ENCODE assay signal across 1 cellular context in genomic region chr6:119446623-119447008, GRCh38.
TF ChIP-seq lines count a peak whose summit lies in the region.

No MANE protein-coding gene starts in this region.

TF ChIP-seq in GM12878, 131 proteins besides CTCF, POLR2A, EP300 and RAD21 (continued from another document):
- TF ChIP-seq, protein P1, sequence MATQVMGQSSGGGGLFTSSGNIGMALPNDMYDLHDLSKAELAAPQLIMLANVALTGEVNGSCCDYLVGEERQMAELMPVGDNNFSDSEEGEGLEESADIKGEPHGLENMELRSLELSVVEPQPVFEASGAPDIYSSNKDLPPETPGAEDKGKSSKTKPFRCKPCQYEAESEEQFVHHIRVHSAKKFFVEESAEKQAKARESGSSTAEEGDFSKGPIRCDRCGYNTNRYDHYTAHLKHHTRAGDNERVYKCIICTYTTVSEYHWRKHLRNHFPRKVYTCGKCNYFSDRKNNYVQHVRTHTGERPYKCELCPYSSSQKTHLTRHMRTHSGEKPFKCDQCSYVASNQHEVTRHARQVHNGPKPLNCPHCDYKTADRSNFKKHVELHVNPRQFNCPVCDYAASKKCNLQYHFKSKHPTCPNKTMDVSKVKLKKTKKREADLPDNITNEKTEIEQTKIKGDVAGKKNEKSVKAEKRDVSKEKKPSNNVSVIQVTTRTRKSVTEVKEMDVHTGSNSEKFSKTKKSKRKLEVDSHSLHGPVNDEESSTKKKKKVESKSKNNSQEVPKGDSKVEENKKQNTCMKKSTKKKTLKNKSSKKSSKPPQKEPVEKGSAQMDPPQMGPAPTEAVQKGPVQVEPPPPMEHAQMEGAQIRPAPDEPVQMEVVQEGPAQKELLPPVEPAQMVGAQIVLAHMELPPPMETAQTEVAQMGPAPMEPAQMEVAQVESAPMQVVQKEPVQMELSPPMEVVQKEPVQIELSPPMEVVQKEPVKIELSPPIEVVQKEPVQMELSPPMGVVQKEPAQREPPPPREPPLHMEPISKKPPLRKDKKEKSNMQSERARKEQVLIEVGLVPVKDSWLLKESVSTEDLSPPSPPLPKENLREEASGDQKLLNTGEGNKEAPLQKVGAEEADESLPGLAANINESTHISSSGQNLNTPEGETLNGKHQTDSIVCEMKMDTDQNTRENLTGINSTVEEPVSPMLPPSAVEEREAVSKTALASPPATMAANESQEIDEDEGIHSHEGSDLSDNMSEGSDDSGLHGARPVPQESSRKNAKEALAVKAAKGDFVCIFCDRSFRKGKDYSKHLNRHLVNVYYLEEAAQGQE (IDR thresholded peaks at IDR 0.05; ENCODE audit: low read depth, low read length): no peak
- TF ChIP-seq SUZ12 (IDR thresholded peaks at IDR 0.05; ENCODE audit: unreplicated experiment) (no peak), SMAD5 (IDR thresholded peaks at IDR 0.05; ENCODE audit: low read depth) (no peak), RCOR1 (conservative IDR thresholded peaks at IDR 0.05; ENCODE audit: low read depth, low read length) (no peak), MEF2A (IDR thresholded peaks at IDR 0.05; ENCODE audit: insufficient read depth, low read depth, low read length) (no peak), FOXK2 (IDR thresholded peaks at IDR 0.05) (no peak), ZNF274 (IDR thresholded peaks at IDR 0.05; ENCODE audit: insufficient read depth, insufficient read length) (no peak), SP1 (IDR thresholded peaks at IDR 0.05; ENCODE audit: low read depth, low read length) (no peak), SREBF1 (IDR thresholded peaks at IDR 0.05; ENCODE audit: low read length) (no peak), ZBTB11 (CRISPR knock-in tag; IDR thresholded peaks at IDR 0.05) (no peak), HDGF (IDR thresholded peaks at IDR 0.05) (no peak), RAD51 (IDR thresholded peaks at IDR 0.05) (no peak), NFIC (IDR thresholded peaks at IDR 0.05; ENCODE audit: low read depth, low read length) (no peak), BMI1 (IDR thresholded peaks at IDR 0.05; ENCODE audit: borderline replicate concordance) (no peak)
